2 cellular contexts compared by ENCODE assay signal in genomic region chr6:143629104-143630080, GRCh38.
TF ChIP-seq lines count a peak whose summit lies in the region.

No MANE protein-coding gene starts in this region.

TF ChIP-seq in HEK293, 187 proteins besides CTCF, POLR2A, EP300 and RAD21:
- no peak for TF ChIP-seq ZNF404 (tag by site-specific recombination; IDR thresholded peaks at IDR 0.05)
- TF ChIP-seq EGR2 (tag by site-specific recombination; IDR thresholded peaks at IDR 0.05; ENCODE audit: low read depth): peak; percentile 94
- TF ChIP-seq ZFHX2 (tag by site-specific recombination; conservative IDR thresholded peaks at IDR 0.05): peak; percentile 94
- 0 out of 2 replicates have a peak, but pooled peaks have one; percentile 30 for TF ChIP-seq SCRT2 (tag by site-specific recombination; IDR thresholded peaks at IDR 0.05)
- no peak for TF ChIP-seq ZNF23 (tag by site-specific recombination; IDR thresholded peaks at IDR 0.05; ENCODE audit: borderline replicate concordance)
- no peak for TF ChIP-seq ZNF266 (tag by site-specific recombination; IDR thresholded peaks at IDR 0.05; ENCODE audit: low read depth)
- TF ChIP-seq ZNF239 (tag by site-specific recombination; IDR thresholded peaks at IDR 0.05): no peak
- no peak for TF ChIP-seq ZNF366 (tag by site-specific recombination; conservative IDR thresholded peaks at IDR 0.05)
- TF ChIP-seq, protein P1, sequence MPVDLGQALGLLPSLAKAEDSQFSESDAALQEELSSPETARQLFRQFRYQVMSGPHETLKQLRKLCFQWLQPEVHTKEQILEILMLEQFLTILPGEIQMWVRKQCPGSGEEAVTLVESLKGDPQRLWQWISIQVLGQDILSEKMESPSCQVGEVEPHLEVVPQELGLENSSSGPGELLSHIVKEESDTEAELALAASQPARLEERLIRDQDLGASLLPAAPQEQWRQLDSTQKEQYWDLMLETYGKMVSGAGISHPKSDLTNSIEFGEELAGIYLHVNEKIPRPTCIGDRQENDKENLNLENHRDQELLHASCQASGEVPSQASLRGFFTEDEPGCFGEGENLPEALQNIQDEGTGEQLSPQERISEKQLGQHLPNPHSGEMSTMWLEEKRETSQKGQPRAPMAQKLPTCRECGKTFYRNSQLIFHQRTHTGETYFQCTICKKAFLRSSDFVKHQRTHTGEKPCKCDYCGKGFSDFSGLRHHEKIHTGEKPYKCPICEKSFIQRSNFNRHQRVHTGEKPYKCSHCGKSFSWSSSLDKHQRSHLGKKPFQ (tag by site-specific recombination; IDR thresholded peaks at IDR 0.05): peak; percentile 72
- TF ChIP-seq ZNF311 (tag by site-specific recombination; IDR thresholded peaks at IDR 0.05; ENCODE audit: borderline replicate concordance): no peak
- TF ChIP-seq ZNF830 (tag by site-specific recombination; IDR thresholded peaks at IDR 0.05; ENCODE audit: low read depth): no peak
- no peak for TF ChIP-seq ZNF37A (tag by site-specific recombination; IDR thresholded peaks at IDR 0.05)
TF ChIP-seq in HEK293: peak in this region for 4.

TF ChIP-seq in H1, 55 proteins besides CTCF, POLR2A, EP300 and RAD21:
- no peak for TF ChIP-seq CTBP2 (IDR thresholded peaks at IDR 0.05; ENCODE audit: borderline replicate concordance, insufficient read depth, insufficient read length, low read length)
TF ChIP-seq in H1: peak in this region for 0.
